In genomic region chr2:230137902-230138539, GRCh38 we compare ENCODE assay signal across 18 cellular contexts.
A peak's percentile ranks its signal among the peaks of the same experiment; 100 is the strongest.
DNase-seq lines count a peak whose midpoint lies in the region; ATAC-seq and TF ChIP-seq lines count a peak whose summit lies in the region.
"Had no signal": no experiment of that assay in that cellular context is flagged by ENCODE, and none has a peak within 500 bp of the region (broad histone marks: within the 10 kb centered on the region; RNA-seq: fewer than 3 reads in every experiment).

No MANE protein-coding gene starts in this region.

- POLR2A ChIA-PET in activated CD8-positive, alpha-beta T cell treated with anti-CD3 and anti-CD28 coated beads, Interleukin-2, amount 10 ng/mL, durations not matched to agents 7 days and 5 days (lab: Charles Lee): no interaction called here
- POLR2A ChIA-PET in activated CD8-positive, alpha-beta T cell treated with anti-CD3 and anti-CD28 coated beads for 36 hours (lab: Charles Lee): no interaction called here

- H3K4me3 Mint-ChIP-seq in activated CD8-positive, alpha-beta T cell treated with anti-CD3 and anti-CD28 coated beads, Interleukin-2, amount 10 ng/mL, durations not matched to agents 7 days and 5 days: no peak overlapping the region
- H3K4me3 Mint-ChIP-seq in activated CD8-positive, alpha-beta T cell treated with anti-CD3 and anti-CD28 coated beads for 36 hours: no peak overlapping the region
- H3K4me3 Mint-ChIP-seq: activated T-cell treated with anti-CD3 and anti-CD28 coated beads, Interleukin-2, amount 50 U/mL, for 24 hours; central memory CD8-positive, alpha-beta T cell; mesothelial cell of epicardium had no signal

- H3K4me3 ChIP-seq in LNCaP clone FGC (ENCODE audit: low read depth, low read length) (no peak overlapping the region), neutrophil (ENCODE audit: low read depth in 1 of 2, low read length in 1 of 2) (no peak overlapping the region)
- H3K4me3 ChIP-seq: PC-9, stomach, upper lobe of right lung had no signal

- H3K27ac ChIP-seq in neutrophil: peak overlapping the region; percentile 30
- H3K27ac ChIP-seq: PC-9, stomach, upper lobe of right lung had no signal

- H3K4me1 ChIP-seq in neutrophil (ENCODE audit: control insufficient read depth in 1 of 2, insufficient read depth in 1 of 2, low read depth in 1 of 2, low read length in 1 of 2): peaks cover 31 to 60% of the 10 kb centered on the region in 2 experiments
- H3K4me1 ChIP-seq: stomach, upper lobe of right lung had no signal

- H3K4me1 Mint-ChIP-seq in activated CD8-positive, alpha-beta T cell treated with anti-CD3 and anti-CD28 coated beads, Interleukin-2, amount 10 ng/mL, durations not matched to agents 7 days and 5 days (ENCODE audit: low read depth): no peaks in the 10 kb centered on the region
- no peaks in the 10 kb centered on the region for H3K4me1 Mint-ChIP-seq in activated CD8-positive, alpha-beta T cell treated with anti-CD3 and anti-CD28 coated beads for 36 hours (ENCODE audit: low read depth)
- H3K4me1 Mint-ChIP-seq: central memory CD8-positive, alpha-beta T cell; mesothelial cell of epicardium had no signal

- intact Hi-C loops in activated CD8-positive, alpha-beta T cell treated with anti-CD3 and anti-CD28 coated beads for 36 hours (cut with micrococcal nuclease): no loop called here

- DNase-seq in activated CD8-positive, alpha-beta T cell treated with anti-CD3 and anti-CD28 coated beads, Interleukin-2, amount 10 ng/mL, durations not matched to agents 7 days and 5 days: peak; percentile 13
- DNase-seq in activated CD8-positive, alpha-beta T cell treated with anti-CD3 and anti-CD28 coated beads for 36 hours: no peak
- no peak for DNase-seq in LNCaP clone FGC (ENCODE audit: low read depth)
- peak; percentile 40 for DNase-seq in astrocyte of the hippocampus (ENCODE audit: low read depth, low spot score)
- DNase-seq in ureter (ENCODE audit: low spot score): no peak
- DNase-seq in NCI-H2107 treated with DMSO at 0.1 percent for 48 hours (lab: John Stamatoyannopoulos, UW; ENCODE audit: unreplicated experiment): no peak
- DNase-seq in amniotic stem cell (lab: John Stamatoyannopoulos, UW): no peak
- DNase-seq: ACHN; activated T-cell treated with anti-CD3 and anti-CD28 coated beads, Interleukin-2, amount 50 U/mL, for 24 hours; kidney; NCI-H1930; NCI-H524 treated with DMSO at 0.1 percent for 48 hours; stomach; upper lobe of right lung had no signal

- H3K36me3 Mint-ChIP-seq in activated CD8-positive, alpha-beta T cell treated with anti-CD3 and anti-CD28 coated beads, Interleukin-2, amount 10 ng/mL, durations not matched to agents 7 days and 5 days (ENCODE audit: low read depth): no peaks in the 10 kb centered on the region
- no peaks in the 10 kb centered on the region for H3K36me3 Mint-ChIP-seq in activated CD8-positive, alpha-beta T cell treated with anti-CD3 and anti-CD28 coated beads for 36 hours (ENCODE audit: low read depth)
- H3K36me3 Mint-ChIP-seq: mesothelial cell of epicardium had no signal

- no peaks in the 10 kb centered on the region for H3K9me3 ChIP-seq in neutrophil
- H3K9me3 ChIP-seq: upper lobe of right lung had no signal

- CTCF ChIA-PET in activated CD8-positive, alpha-beta T cell treated with anti-CD3 and anti-CD28 coated beads, Interleukin-2, amount 10 ng/mL, durations not matched to agents 7 days and 5 days (lab: Charles Lee): interaction anchor here (1.3 kb wide), 1 partner anchor 71 kb away, joined by 3 read pairs; no protein-coding TSS in a partner anchor
- CTCF ChIA-PET in activated CD8-positive, alpha-beta T cell treated with anti-CD3 and anti-CD28 coated beads for 36 hours (lab: Charles Lee): no interaction called here

- no peak overlapping the region for H3K27ac Mint-ChIP-seq in activated CD8-positive, alpha-beta T cell treated with anti-CD3 and anti-CD28 coated beads, Interleukin-2, amount 10 ng/mL, durations not matched to agents 7 days and 5 days
- H3K27ac Mint-ChIP-seq in activated CD8-positive, alpha-beta T cell treated with anti-CD3 and anti-CD28 coated beads for 36 hours: no peak overlapping the region
- H3K27ac Mint-ChIP-seq: activated T-cell treated with anti-CD3 and anti-CD28 coated beads, Interleukin-2, amount 50 U/mL, for 24 hours; mesothelial cell of epicardium had no signal

- no peak for TF ChIP-seq CTCF in activated CD8-positive, alpha-beta T cell treated with anti-CD3 and anti-CD28 coated beads for 36 hours (IDR thresholded peaks at IDR 0.05)
- TF ChIP-seq CTCF in LNCaP clone FGC (IDR thresholded peaks at IDR 0.05; ENCODE audit: control insufficient read depth, extremely low read depth, insufficient read depth) (peak; percentile 11; the same call in 1 of the 2 replicates), neutrophil (IDR thresholded peaks at IDR 0.05) (no peak)

- H3K9me3 Mint-ChIP-seq in activated CD8-positive, alpha-beta T cell treated with anti-CD3 and anti-CD28 coated beads, Interleukin-2, amount 10 ng/mL, durations not matched to agents 7 days and 5 days (ENCODE audit: insufficient read depth): peaks cover 15% of the 10 kb centered on the region
- peaks cover 7% of the 10 kb centered on the region for H3K9me3 Mint-ChIP-seq in activated CD8-positive, alpha-beta T cell treated with anti-CD3 and anti-CD28 coated beads for 36 hours

- no peak for ATAC-seq in activated CD8-positive, alpha-beta T cell treated with anti-CD3 and anti-CD28 coated beads, Interleukin-2, amount 10 ng/mL, durations not matched to agents 7 days and 5 days
- no peak for ATAC-seq in activated CD8-positive, alpha-beta T cell treated with anti-CD3 and anti-CD28 coated beads for 36 hours
- ATAC-seq: upper lobe of right lung had no signal

- H3K36me3 ChIP-seq in neutrophil: no peaks in the 10 kb centered on the region
- H3K36me3 ChIP-seq: stomach, upper lobe of right lung had no signal

- no peaks in the 10 kb centered on the region for H3K27me3 ChIP-seq in neutrophil
- H3K27me3 ChIP-seq: stomach, upper lobe of right lung had no signal

- peaks cover 11% of the 10 kb centered on the region for H3K27me3 Mint-ChIP-seq in activated CD8-positive, alpha-beta T cell treated with anti-CD3 and anti-CD28 coated beads, Interleukin-2, amount 10 ng/mL, durations not matched to agents 7 days and 5 days (ENCODE audit: low read depth)
- H3K27me3 Mint-ChIP-seq in activated CD8-positive, alpha-beta T cell treated with anti-CD3 and anti-CD28 coated beads for 36 hours: peaks cover 3% of the 10 kb centered on the region

Comparison
In these comparisons a context has a peak if more than half of its experiments do, and no peak if none do; other contexts are left out.
1. DNase-seq: peak in activated CD8-positive, alpha-beta T cell treated with anti-CD3 and anti-CD28 coated beads, Interleukin-2, amount 10 ng/mL, durations not matched to agents 7 days and 5 days (single experiment) and astrocyte of the hippocampus (single experiment); none in activated CD8-positive, alpha-beta T cell treated with anti-CD3 and anti-CD28 coated beads for 36 hours (single experiment), LNCaP clone FGC (single experiment), ureter (single experiment), NCI-H2107 treated with DMSO at 0.1 percent for 48 hours (single experiment) and amniotic stem cell (single experiment).